In the genomic region with DNA sequence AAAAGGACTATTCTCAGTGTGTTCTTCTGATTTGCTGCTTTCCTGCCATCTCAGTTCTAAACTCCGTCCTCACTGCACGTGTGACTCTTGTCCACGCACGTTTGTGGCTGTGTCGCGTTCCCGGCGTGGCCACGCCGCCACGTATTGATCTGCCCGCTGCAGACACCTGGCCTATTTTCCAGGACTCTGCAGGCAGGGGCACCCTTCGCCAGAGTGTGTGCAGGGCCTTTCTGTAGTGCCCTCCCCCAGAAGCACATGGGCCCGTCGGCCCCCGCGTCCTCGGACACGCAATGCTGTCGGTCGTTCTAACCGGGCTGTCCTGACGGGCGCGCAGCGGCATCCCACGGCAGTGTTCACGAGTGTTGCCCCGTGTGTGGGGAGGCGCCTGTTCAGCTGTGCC, we compare ENCODE assay signal across 22 cellular contexts.
A peak's percentile ranks its signal among the peaks of the same experiment; 100 is the strongest.
DNase-seq lines count a peak whose midpoint lies in the region; ATAC-seq and TF ChIP-seq lines count a peak whose summit lies in the region.
"Had no signal": no experiment of that assay in that cellular context is flagged by ENCODE, and none has a peak within 500 bp of the region (broad histone marks: within the 10 kb centered on the region; RNA-seq: fewer than 3 reads in every experiment).

No MANE protein-coding gene starts in this region.

- H3K36me3 Mint-ChIP-seq in activated naive CD4-positive, alpha-beta T cell treated with anti-CD3 and anti-CD28 coated beads, Interleukin-2, amount 10 ng/mL, durations not matched to agents 7 days and 5 days, result no peaks in the 10 kb centered on the region
- no peaks in the 10 kb centered on the region for H3K36me3 Mint-ChIP-seq in mesothelial cell of epicardium
- H3K36me3 Mint-ChIP-seq: activated naive CD8-positive, alpha-beta T cell treated with anti-CD3 and anti-CD28 coated beads for 36 hours had no signal

- no peak for ATAC-seq in upper lobe of right lung
- ATAC-seq: A549, Panc1 had no signal

- CTCF ChIA-PET in activated naive CD4-positive, alpha-beta T cell treated with anti-CD3 and anti-CD28 coated beads, Interleukin-2, amount 10 ng/mL, durations not matched to agents 7 days and 5 days (lab: Charles Lee), result interaction anchor here (0.6 kb wide), 1 partner anchor 253 kb away, joined by 3 read pairs; no protein-coding TSS in a partner anchor

- no peaks in the 10 kb centered on the region for H3K36me3 ChIP-seq in upper lobe of right lung
- H3K36me3 ChIP-seq: HAP-1, prostate gland, SJCRH30 had no signal

- peak; percentile 3 for DNase-seq in activated naive CD4-positive, alpha-beta T cell treated with anti-CD3 and anti-CD28 coated beads, Interleukin-2, amount 10 ng/mL, durations not matched to agents 7 days and 5 days
- no peak for DNase-seq in activated naive CD4-positive, alpha-beta T cell treated with anti-CD3 and anti-CD28 coated beads, Interleukin-2, amount 50 U/mL, for 16 hours
- peak; percentile 66 for DNase-seq in cardiac septum (ENCODE audit: low spot score)
- peak; percentile 8 to 26 for DNase-seq in mesothelial cell of epicardium (ENCODE audit: low spot score in 2 of 2, unreplicated experiment in 2 of 2)
- DNase-seq in upper lobe of right lung, result peak; percentile 56
- DNase-seq in NCI-H1092 treated with DMSO at 0.1 percent for 48 hours (lab: John Stamatoyannopoulos, UW), result no peak
- DNase-seq in NCI-H1092 (lab: John Stamatoyannopoulos, UW), result no peak
- no peak for DNase-seq in D341Med (ENCODE audit: low spot score)
- DNase-seq: activated naive CD8-positive, alpha-beta T cell treated with anti-CD3 and anti-CD28 coated beads for 36 hours; AML-193; central memory CD4-positive, alpha-beta T cell; NCI-H1105; NCI-H2029 treated with DMSO at 0.1 percent for 48 hours; NCI-H69 had no signal

- H3K4me1 ChIP-seq in upper lobe of right lung, result no peaks in the 10 kb centered on the region
- H3K4me1 ChIP-seq: HAP-1, prostate gland, SJCRH30 had no signal

- H3K27ac Mint-ChIP-seq in activated naive CD4-positive, alpha-beta T cell treated with anti-CD3 and anti-CD28 coated beads, Interleukin-2, amount 10 ng/mL, durations not matched to agents 7 days and 5 days, result no peak overlapping the region
- no peak overlapping the region for H3K27ac Mint-ChIP-seq in mesothelial cell of epicardium
- H3K27ac Mint-ChIP-seq: activated naive CD8-positive, alpha-beta T cell treated with anti-CD3 and anti-CD28 coated beads for 36 hours; activated T-helper 1 cell treated with anti-CD3 and anti-CD28 coated beads, Interleukin-12 subunit alpha, Interleukin-12 subunit beta, Interleukin-2, Interleukin-4 antibody, amounts not matched to agents 30 ng/mL and 10 ng/mL and 1 ng/mL, durations not matched to agents 14 hours and 24 hours and 36 hours; CD4-positive, alpha-beta T cell; stimulated activated naive CD8-positive, alpha-beta T cell treated with anti-CD3 and anti-CD28 coated beads, Interleukin-15, Interleukin-2, amounts not matched to agents 100 ng/mL and 50 ng/mL, for 24 hours had no signal

- intact Hi-C loops in cardiac septum (cut with DNase I), result no loop called here
- intact Hi-C loops in upper lobe of right lung (cut with DNase I), result no loop called here

- peaks cover 30% of the 10 kb centered on the region for H3K27me3 Mint-ChIP-seq in activated naive CD4-positive, alpha-beta T cell treated with anti-CD3 and anti-CD28 coated beads, Interleukin-2, amount 10 ng/mL, durations not matched to agents 7 days and 5 days
- H3K27me3 Mint-ChIP-seq in mesothelial cell of epicardium (ENCODE audit: low read depth), result peaks cover 34% of the 10 kb centered on the region

- peaks cover 31% of the 10 kb centered on the region for H3K27me3 ChIP-seq in upper lobe of right lung

- H3K9me3 Mint-ChIP-seq in activated naive CD4-positive, alpha-beta T cell treated with anti-CD3 and anti-CD28 coated beads, Interleukin-2, amount 10 ng/mL, durations not matched to agents 7 days and 5 days, result no peaks in the 10 kb centered on the region
- H3K9me3 Mint-ChIP-seq in mesothelial cell of epicardium, result no peaks in the 10 kb centered on the region
- H3K9me3 Mint-ChIP-seq: activated naive CD8-positive, alpha-beta T cell treated with anti-CD3 and anti-CD28 coated beads for 36 hours; activated T-helper 1 cell treated with anti-CD3 and anti-CD28 coated beads, Interleukin-12 subunit alpha, Interleukin-12 subunit beta, Interleukin-2, Interleukin-4 antibody, amounts not matched to agents 30 ng/mL and 10 ng/mL and 1 ng/mL, durations not matched to agents 14 hours and 24 hours and 36 hours; CD4-positive, alpha-beta T cell; stimulated activated naive CD8-positive, alpha-beta T cell treated with anti-CD3 and anti-CD28 coated beads, Interleukin-15, Interleukin-2, amounts not matched to agents 100 ng/mL and 50 ng/mL, for 24 hours had no signal

- no peak for TF ChIP-seq CTCF in mesothelial cell of epicardium (IDR thresholded peaks at IDR 0.05; ENCODE audit: unreplicated experiment)
- no peak for TF ChIP-seq CTCF in upper lobe of right lung (IDR thresholded peaks at IDR 0.05)

- H3K4me3 ChIP-seq in upper lobe of right lung, result no peak overlapping the region
- H3K4me3 ChIP-seq: A549, HAP-1, prostate gland, SJCRH30 had no signal

- H3K4me1 Mint-ChIP-seq in activated naive CD4-positive, alpha-beta T cell treated with anti-CD3 and anti-CD28 coated beads, Interleukin-2, amount 10 ng/mL, durations not matched to agents 7 days and 5 days, result no peaks in the 10 kb centered on the region
- H3K4me1 Mint-ChIP-seq in mesothelial cell of epicardium, result no peaks in the 10 kb centered on the region
- H3K4me1 Mint-ChIP-seq: activated naive CD8-positive, alpha-beta T cell treated with anti-CD3 and anti-CD28 coated beads for 36 hours had no signal

- no peak overlapping the region for H3K27ac ChIP-seq in upper lobe of right lung
- H3K27ac ChIP-seq: A549, prostate gland, SJCRH30 had no signal

- H3K9me3 ChIP-seq in upper lobe of right lung, result no peaks in the 10 kb centered on the region
- H3K9me3 ChIP-seq: A549, HAP-1, prostate gland, SJCRH30 had no signal

- H3K4me3 Mint-ChIP-seq in activated naive CD4-positive, alpha-beta T cell treated with anti-CD3 and anti-CD28 coated beads, Interleukin-2, amount 10 ng/mL, durations not matched to agents 7 days and 5 days, result no peak overlapping the region
- H3K4me3 Mint-ChIP-seq in mesothelial cell of epicardium, result no peak overlapping the region
- H3K4me3 Mint-ChIP-seq: activated naive CD8-positive, alpha-beta T cell treated with anti-CD3 and anti-CD28 coated beads for 36 hours; activated T-helper 1 cell treated with anti-CD3 and anti-CD28 coated beads, Interleukin-12 subunit alpha, Interleukin-12 subunit beta, Interleukin-2, Interleukin-4 antibody, amounts not matched to agents 30 ng/mL and 10 ng/mL and 1 ng/mL, durations not matched to agents 14 hours and 24 hours and 36 hours; CD4-positive, alpha-beta T cell; stimulated activated naive CD8-positive, alpha-beta T cell treated with anti-CD3 and anti-CD28 coated beads, Interleukin-15, Interleukin-2, amounts not matched to agents 100 ng/mL and 50 ng/mL, for 24 hours had no signal

Comparison
In these comparisons a context has a peak if more than half of its experiments do, and no peak if none do; other contexts are left out.
1. DNase-seq: peak in activated naive CD4-positive, alpha-beta T cell treated with anti-CD3 and anti-CD28 coated beads, Interleukin-2, amount 10 ng/mL, durations not matched to agents 7 days and 5 days (single experiment), cardiac septum (single experiment), mesothelial cell of epicardium (2 of 2) and upper lobe of right lung (single experiment); none in activated naive CD4-positive, alpha-beta T cell treated with anti-CD3 and anti-CD28 coated beads, Interleukin-2, amount 50 U/mL, for 16 hours (single experiment), NCI-H1092 treated with DMSO at 0.1 percent for 48 hours (single experiment), NCI-H1092 (single experiment) and D341Med (single experiment).